ENCODE assay signal across 8 cellular contexts in genomic region chr10:92848441-92849233, GRCh38. TPM values are rescaled to one million over a fixed set of nuclear protein-coding genes. Genes with fewer than 3 reads are reported as not detected.
DNase-seq lines count a peak whose midpoint lies in the region; ATAC-seq and TF ChIP-seq lines count a peak whose summit lies in the region.

Gene EXOC6 (plus strand): TSS chr10:92848520. CDS start chr10:92848534, 14 bp downstream.

- no peaks in the 10 kb centered on the region for H3K9me3 ChIP-seq in lower lobe of right lung

- H3K4me3 ChIP-seq in lower lobe of right lung: peak within 1 kb of the TSS; percentile 97

- H3K4me1 Mint-ChIP-seq in activated CD8-positive, alpha-beta T cell treated with anti-CD3 and anti-CD28 coated beads for 36 hours (ENCODE audit: low read depth): peaks cover 37% of the 10 kb centered on the region

- TF ChIP-seq CTCF in C4-2B (conservative IDR thresholded peaks at IDR 0.05) (peak; percentile 60), lower lobe of right lung (IDR thresholded peaks at IDR 0.05) (peak; percentile 18)
- no peak for TF ChIP-seq CTCF in activated CD8-positive, alpha-beta T cell treated with anti-CD3 and anti-CD28 coated beads for 36 hours (IDR thresholded peaks at IDR 0.05)

- H3K36me3 Mint-ChIP-seq in activated CD8-positive, alpha-beta T cell treated with anti-CD3 and anti-CD28 coated beads for 36 hours (ENCODE audit: low read depth): no peaks in the 10 kb centered on the region

- H3K9me3 Mint-ChIP-seq in activated CD8-positive, alpha-beta T cell treated with anti-CD3 and anti-CD28 coated beads for 36 hours: no peaks in the 10 kb centered on the region

- ATAC-seq in HG03378 (IDR thresholded peaks at IDR 0.05; ENCODE audit: unreplicated experiment): peak; percentile 55
- ATAC-seq in activated CD8-positive, alpha-beta T cell treated with anti-CD3 and anti-CD28 coated beads for 36 hours: peak; percentile 82
- ATAC-seq in lower lobe of right lung: peak; percentile 93 to 94

- peaks cover 33% of the 10 kb centered on the region for H3K4me1 ChIP-seq in lower lobe of right lung

- H3K27ac ChIP-seq in C4-2B: peak within 1 kb of the TSS; percentile 74
- H3K27ac ChIP-seq in lower lobe of right lung: peak within 1 kb of the TSS; percentile 91

- H3K27me3 Mint-ChIP-seq in activated CD8-positive, alpha-beta T cell treated with anti-CD3 and anti-CD28 coated beads for 36 hours: no peaks in the 10 kb centered on the region

- peak within 1 kb of the TSS; percentile 80 for H3K27ac Mint-ChIP-seq in activated CD8-positive, alpha-beta T cell treated with anti-CD3 and anti-CD28 coated beads for 36 hours

- TF ChIP-seq POLR2A in GM19099 (IDR thresholded peaks at IDR 0.05; ENCODE audit: extremely low read depth, insufficient read length, low read depth): peak; percentile 82

- POLR2A ChIA-PET in activated CD8-positive, alpha-beta T cell treated with anti-CD3 and anti-CD28 coated beads for 36 hours (lab: Charles Lee): interaction anchor here (1.2 to 1.6 kb wide), 3 partner anchors 8 to 274 kb away, joined by 3 to 7 read pairs (median 4); partner anchors contain the start of gene IDE

- peak; percentile 47 for DNase-seq in NCI-H82 treated with DMSO at 0.1 percent for 48 hours (lab: John Stamatoyannopoulos, UW; ENCODE audit: unreplicated experiment)
- DNase-seq in activated CD8-positive, alpha-beta T cell treated with anti-CD3 and anti-CD28 coated beads for 36 hours: peak; percentile 88
- DNase-seq in ecto neural progenitor cell (ENCODE audit: low spot score): peak; percentile 88
- DNase-seq in lower lobe of right lung: peak; percentile 91
- DNase-seq in stimulated activated CD4-positive, alpha-beta T cell treated with anti-CD3 and anti-CD28 coated beads, TNF-alpha, amount 100 ng/mL, for 1 hour (ENCODE audit: low read depth in 3 of 3, low spot score in 1 of 3): peak; percentile 55 to 70 (median 67)

- CTCF ChIA-PET in activated CD8-positive, alpha-beta T cell treated with anti-CD3 and anti-CD28 coated beads for 36 hours (lab: Charles Lee): interaction anchor here (1.2 to 3.9 kb wide), 6 partner anchors 11 to 115 kb away, joined by 3 to 42 read pairs (median 4); no protein-coding TSS in a partner anchor

- H3K36me3 ChIP-seq in lower lobe of right lung: no peaks in the 10 kb centered on the region

- H3K4me3 Mint-ChIP-seq in activated CD8-positive, alpha-beta T cell treated with anti-CD3 and anti-CD28 coated beads for 36 hours: peak within 1 kb of the TSS; percentile 77

- H3K27me3 ChIP-seq in lower lobe of right lung (ENCODE audit: low read depth): no peaks in the 10 kb centered on the region

- intact Hi-C loops in activated CD8-positive, alpha-beta T cell treated with anti-CD3 and anti-CD28 coated beads for 36 hours (cut with micrococcal nuclease): loop anchor here (5.0 kb wide), 1 partner anchor 34 kb away; no protein-coding TSS in a partner anchor
- intact Hi-C loops in lower lobe of right lung (cut with DNase I): no loop called here

RNA-seq across cellular contexts. Expression of gene EXOC6, which starts in this region (rescaled TPM):
- total RNA-seq in activated CD8-positive, alpha-beta T cell treated with anti-CD3 and anti-CD28 coated beads for 36 hours: 1 to 10 TPM; 8.8 to 9.5 TPM
- 19.6 TPM for total RNA-seq in lower lobe of right lung

Comparison
In these comparisons a context has a peak if more than half of its experiments do, and no peak if none do; other contexts are left out.
1. Peak in every context shown above with its lines: DNase-seq, ATAC-seq, H3K4me3 ChIP-seq and H3K27ac ChIP-seq.